Comparison of ENCODE assay signal across 1 cellular context in the genomic region with DNA sequence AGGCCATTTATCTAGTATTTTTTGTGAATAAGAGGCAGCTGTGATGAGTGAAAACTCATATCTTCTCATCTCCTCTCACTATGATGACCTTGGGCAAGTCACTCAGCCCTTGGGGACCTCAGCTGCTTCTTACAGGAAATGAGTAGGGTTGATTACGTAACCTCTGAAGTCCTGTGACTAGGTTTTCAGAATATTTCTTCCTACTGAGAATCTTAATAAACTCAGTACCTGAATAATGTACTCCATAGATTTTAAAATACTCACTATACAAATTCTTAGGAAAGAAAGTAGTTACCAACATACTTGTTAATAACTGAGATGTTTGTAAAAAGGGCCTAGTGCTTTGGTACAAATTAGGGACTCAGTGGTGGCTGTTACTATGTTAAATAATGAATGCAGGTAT.
TF ChIP-seq lines count a peak whose summit lies in the region.

No MANE protein-coding gene starts in this region.

TF ChIP-seq in K562, 482 proteins besides CTCF, POLR2A, EP300 and RAD21 (continued from another document and continues in another):
- TF ChIP-seq, protein P1, sequence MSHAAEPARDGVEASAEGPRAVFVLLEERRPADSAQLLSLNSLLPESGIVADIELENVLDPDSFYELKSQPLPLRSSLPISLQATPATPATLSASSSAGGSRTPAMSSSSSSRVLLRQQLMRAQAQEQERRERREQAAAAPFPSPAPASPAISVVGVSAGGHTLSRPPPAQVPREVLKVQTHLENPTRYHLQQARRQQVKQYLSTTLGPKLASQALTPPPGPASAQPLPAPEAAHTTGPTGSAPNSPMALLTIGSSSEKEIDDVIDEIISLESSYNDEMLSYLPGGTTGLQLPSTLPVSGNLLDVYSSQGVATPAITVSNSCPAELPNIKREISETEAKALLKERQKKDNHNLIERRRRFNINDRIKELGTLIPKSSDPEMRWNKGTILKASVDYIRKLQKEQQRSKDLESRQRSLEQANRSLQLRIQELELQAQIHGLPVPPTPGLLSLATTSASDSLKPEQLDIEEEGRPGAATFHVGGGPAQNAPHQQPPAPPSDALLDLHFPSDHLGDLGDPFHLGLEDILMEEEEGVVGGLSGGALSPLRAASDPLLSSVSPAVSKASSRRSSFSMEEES (CRISPR knock-in tag; IDR thresholded peaks at IDR 0.05), result no peak
- TF ChIP-seq PRPF4 (IDR thresholded peaks at IDR 0.05; ENCODE audit: insufficient read depth, low read depth, low read length, poor library complexity, severe bottlenecking) (no peak), KDM1A (IDR thresholded peaks at IDR 0.05) (peak in 1 of 2 experiments; percentile 13; a peak in 2 of 4 replicates), ZNF589 (CRISPR knock-in tag; IDR thresholded peaks at IDR 0.05; ENCODE audit: low read depth) (peak; percentile 87; the same call in 1 of the 2 replicates), SMAD3 (CRISPR knock-in tag; conservative IDR thresholded peaks at IDR 0.05) (0 out of 2 replicates have a peak, but pooled peaks have one; percentile 8), MEIS2 (IDR thresholded peaks at IDR 0.05; ENCODE audit: partially characterized antibody) (peak; percentile 85), SRSF7 (optimal IDR thresholded peaks at IDR 0.05; ENCODE audit: low read depth, low read length) (no peak), POU5F1 (IDR thresholded peaks at IDR 0.05; ENCODE audit: borderline replicate concordance, low read depth, low read length, partially characterized antibody) (no peak), GATA2 (CRISPR knock-in tag; IDR thresholded peaks at IDR 0.05) (peak; percentile 42; the same call in 1 of the 2 replicates), CEBPG (CRISPR knock-in tag; IDR thresholded peaks at IDR 0.05) (peak; percentile 82), CEBPG (tag; conservative IDR thresholded peaks at IDR 0.05 in 1 of 2, IDR thresholded peaks at IDR 0.05 in 1 of 2) (peak; percentile 99), DACH1 (IDR thresholded peaks at IDR 0.05; ENCODE audit: partially characterized antibody) (peak; percentile 48), THRAP3 (IDR thresholded peaks at IDR 0.05; ENCODE audit: borderline replicate concordance) (no peak), RFX7 (CRISPR knock-in tag; IDR thresholded peaks at IDR 0.05) (no peak), ATF7 (IDR thresholded peaks at IDR 0.05) (peak; percentile 92), POLR2AphosphoS5 (IDR thresholded peaks at IDR 0.05; ENCODE audit: control insufficient read depth, insufficient read depth, low read depth, low read length) (no peak), GABPA (tag; conservative IDR thresholded peaks at IDR 0.05; ENCODE audit: low read depth) (peak; percentile 69), EWSR1 (IDR thresholded peaks at IDR 0.05; ENCODE audit: borderline replicate concordance, low read depth, partially characterized antibody) (no peak), ELF1 (tag; IDR thresholded peaks at IDR 0.05) (peak; percentile 51; the same call in 1 of the 2 replicates), NR2C2 (CRISPR knock-in tag; IDR thresholded peaks at IDR 0.05) (no peak), NR2C2 (tag; IDR thresholded peaks at IDR 0.05) (peak; percentile 52), CHD1 (IDR thresholded peaks at IDR 0.05; ENCODE audit: low read length) (no peak), NR4A1 (CRISPR knock-in tag; IDR thresholded peaks at IDR 0.05) (no peak), NR4A1 (tag; IDR thresholded peaks at IDR 0.05) (no peak), CREM (IDR thresholded peaks at IDR 0.05; ENCODE audit: low read depth) (0 out of 2 replicates have a peak, but pooled peaks have one; percentile 33), ELF4 (CRISPR knock-in tag; IDR thresholded peaks at IDR 0.05) (no peak), CHD4 (IDR thresholded peaks at IDR 0.05; ENCODE audit: insufficient read depth, insufficient replicate concordance, low read depth, low read length, poor library complexity, severe bottlenecking) (no peak), MCM3 (IDR thresholded peaks at IDR 0.05) (no peak), ZNF644 (tag; IDR thresholded peaks at IDR 0.05; ENCODE audit: low read depth) (0 out of 2 replicates have a peak, but pooled peaks have one; percentile 29), CEBPB (tag; IDR thresholded peaks at IDR 0.05) (peak; percentile 98), ARHGAP35 (IDR thresholded peaks at IDR 0.05; ENCODE audit: partially characterized antibody) (no peak), HNRNPL (IDR thresholded peaks at IDR 0.05; ENCODE audit: low read depth, low read length) (no peak), CTBP1 (IDR thresholded peaks at IDR 0.05; ENCODE audit: borderline replicate concordance) (peak; percentile 36; the same call in 1 of the 2 replicates), FOXK2 (conservative IDR thresholded peaks at IDR 0.05 in 1 of 2, IDR thresholded peaks at IDR 0.05 in 1 of 2; ENCODE audit: low read depth in 2 of 2) (no peak), XRCC4 (IDR thresholded peaks at IDR 0.05; ENCODE audit: extremely low read depth, insufficient read depth, insufficient read length) (no peak), TRIM24 (IDR thresholded peaks at IDR 0.05) (peak in 1 of 2 experiments; percentile 23; a peak in 2 of 4 replicates), PTTG1 (tag; IDR thresholded peaks at IDR 0.05; ENCODE audit: low read depth) (no peak), ZKSCAN8 (CRISPR knock-in tag; IDR thresholded peaks at IDR 0.05) (no peak), CBFA2T3 (IDR thresholded peaks at IDR 0.05) (peak; percentile 12; the same call in 1 of the 2 replicates), ZNF584 (CRISPR knock-in tag; IDR thresholded peaks at IDR 0.05; ENCODE audit: low read depth) (peak; percentile 73), TAF9B (IDR thresholded peaks at IDR 0.05; ENCODE audit: partially characterized antibody) (peak; percentile 34), POLR2H (tag; IDR thresholded peaks at IDR 0.05; ENCODE audit: low read depth) (peak; percentile 57), RBFOX2 (IDR thresholded peaks at IDR 0.05; ENCODE audit: low read depth, low read length) (no peak), CBFA2T2 (conservative IDR thresholded peaks at IDR 0.05) (no peak), JUND (IDR thresholded peaks at IDR 0.05; ENCODE audit: borderline replicate concordance, low read depth, low read length) (peak; percentile 86), JUND (tag; IDR thresholded peaks at IDR 0.05; ENCODE audit: borderline replicate concordance, low read depth, low read length) (peak; percentile 55; the same call in 2 of the 3 replicates), EGR1 (conservative IDR thresholded peaks at IDR 0.05) (no peak), SMARCE1 (IDR thresholded peaks at IDR 0.05) (peak; percentile 56), CXXC5 (CRISPR knock-in tag; IDR thresholded peaks at IDR 0.05) (peak; percentile 15; the same call in 1 of the 2 replicates), PYGO2 (tag; IDR thresholded peaks at IDR 0.05) (no peak), ZNF24 (IDR thresholded peaks at IDR 0.05) (no peak), KLF13 (tag; IDR thresholded peaks at IDR 0.05; ENCODE audit: borderline replicate concordance, low read depth) (no peak)
- TF ChIP-seq, protein P2, sequence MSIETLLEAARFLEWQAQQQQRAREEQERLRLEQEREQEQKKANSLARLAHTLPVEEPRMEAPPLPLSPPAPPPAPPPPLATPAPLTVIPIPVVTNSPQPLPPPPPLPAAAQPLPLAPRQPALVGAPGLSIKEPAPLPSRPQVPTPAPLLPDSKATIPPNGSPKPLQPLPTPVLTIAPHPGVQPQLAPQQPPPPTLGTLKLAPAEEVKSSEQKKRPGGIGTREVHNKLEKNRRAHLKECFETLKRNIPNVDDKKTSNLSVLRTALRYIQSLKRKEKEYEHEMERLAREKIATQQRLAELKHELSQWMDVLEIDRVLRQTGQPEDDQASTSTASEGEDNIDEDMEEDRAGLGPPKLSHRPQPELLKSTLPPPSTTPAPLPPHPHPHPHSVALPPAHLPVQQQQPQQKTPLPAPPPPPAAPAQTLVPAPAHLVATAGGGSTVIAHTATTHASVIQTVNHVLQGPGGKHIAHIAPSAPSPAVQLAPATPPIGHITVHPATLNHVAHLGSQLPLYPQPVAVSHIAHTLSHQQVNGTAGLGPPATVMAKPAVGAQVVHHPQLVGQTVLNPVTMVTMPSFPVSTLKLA (conservative IDR thresholded peaks at IDR 0.05), result 0 out of 4 replicates have a peak, but pooled peaks of 1 of the 2 experiments have one; percentile 24
- TF ChIP-seq, protein P3, sequence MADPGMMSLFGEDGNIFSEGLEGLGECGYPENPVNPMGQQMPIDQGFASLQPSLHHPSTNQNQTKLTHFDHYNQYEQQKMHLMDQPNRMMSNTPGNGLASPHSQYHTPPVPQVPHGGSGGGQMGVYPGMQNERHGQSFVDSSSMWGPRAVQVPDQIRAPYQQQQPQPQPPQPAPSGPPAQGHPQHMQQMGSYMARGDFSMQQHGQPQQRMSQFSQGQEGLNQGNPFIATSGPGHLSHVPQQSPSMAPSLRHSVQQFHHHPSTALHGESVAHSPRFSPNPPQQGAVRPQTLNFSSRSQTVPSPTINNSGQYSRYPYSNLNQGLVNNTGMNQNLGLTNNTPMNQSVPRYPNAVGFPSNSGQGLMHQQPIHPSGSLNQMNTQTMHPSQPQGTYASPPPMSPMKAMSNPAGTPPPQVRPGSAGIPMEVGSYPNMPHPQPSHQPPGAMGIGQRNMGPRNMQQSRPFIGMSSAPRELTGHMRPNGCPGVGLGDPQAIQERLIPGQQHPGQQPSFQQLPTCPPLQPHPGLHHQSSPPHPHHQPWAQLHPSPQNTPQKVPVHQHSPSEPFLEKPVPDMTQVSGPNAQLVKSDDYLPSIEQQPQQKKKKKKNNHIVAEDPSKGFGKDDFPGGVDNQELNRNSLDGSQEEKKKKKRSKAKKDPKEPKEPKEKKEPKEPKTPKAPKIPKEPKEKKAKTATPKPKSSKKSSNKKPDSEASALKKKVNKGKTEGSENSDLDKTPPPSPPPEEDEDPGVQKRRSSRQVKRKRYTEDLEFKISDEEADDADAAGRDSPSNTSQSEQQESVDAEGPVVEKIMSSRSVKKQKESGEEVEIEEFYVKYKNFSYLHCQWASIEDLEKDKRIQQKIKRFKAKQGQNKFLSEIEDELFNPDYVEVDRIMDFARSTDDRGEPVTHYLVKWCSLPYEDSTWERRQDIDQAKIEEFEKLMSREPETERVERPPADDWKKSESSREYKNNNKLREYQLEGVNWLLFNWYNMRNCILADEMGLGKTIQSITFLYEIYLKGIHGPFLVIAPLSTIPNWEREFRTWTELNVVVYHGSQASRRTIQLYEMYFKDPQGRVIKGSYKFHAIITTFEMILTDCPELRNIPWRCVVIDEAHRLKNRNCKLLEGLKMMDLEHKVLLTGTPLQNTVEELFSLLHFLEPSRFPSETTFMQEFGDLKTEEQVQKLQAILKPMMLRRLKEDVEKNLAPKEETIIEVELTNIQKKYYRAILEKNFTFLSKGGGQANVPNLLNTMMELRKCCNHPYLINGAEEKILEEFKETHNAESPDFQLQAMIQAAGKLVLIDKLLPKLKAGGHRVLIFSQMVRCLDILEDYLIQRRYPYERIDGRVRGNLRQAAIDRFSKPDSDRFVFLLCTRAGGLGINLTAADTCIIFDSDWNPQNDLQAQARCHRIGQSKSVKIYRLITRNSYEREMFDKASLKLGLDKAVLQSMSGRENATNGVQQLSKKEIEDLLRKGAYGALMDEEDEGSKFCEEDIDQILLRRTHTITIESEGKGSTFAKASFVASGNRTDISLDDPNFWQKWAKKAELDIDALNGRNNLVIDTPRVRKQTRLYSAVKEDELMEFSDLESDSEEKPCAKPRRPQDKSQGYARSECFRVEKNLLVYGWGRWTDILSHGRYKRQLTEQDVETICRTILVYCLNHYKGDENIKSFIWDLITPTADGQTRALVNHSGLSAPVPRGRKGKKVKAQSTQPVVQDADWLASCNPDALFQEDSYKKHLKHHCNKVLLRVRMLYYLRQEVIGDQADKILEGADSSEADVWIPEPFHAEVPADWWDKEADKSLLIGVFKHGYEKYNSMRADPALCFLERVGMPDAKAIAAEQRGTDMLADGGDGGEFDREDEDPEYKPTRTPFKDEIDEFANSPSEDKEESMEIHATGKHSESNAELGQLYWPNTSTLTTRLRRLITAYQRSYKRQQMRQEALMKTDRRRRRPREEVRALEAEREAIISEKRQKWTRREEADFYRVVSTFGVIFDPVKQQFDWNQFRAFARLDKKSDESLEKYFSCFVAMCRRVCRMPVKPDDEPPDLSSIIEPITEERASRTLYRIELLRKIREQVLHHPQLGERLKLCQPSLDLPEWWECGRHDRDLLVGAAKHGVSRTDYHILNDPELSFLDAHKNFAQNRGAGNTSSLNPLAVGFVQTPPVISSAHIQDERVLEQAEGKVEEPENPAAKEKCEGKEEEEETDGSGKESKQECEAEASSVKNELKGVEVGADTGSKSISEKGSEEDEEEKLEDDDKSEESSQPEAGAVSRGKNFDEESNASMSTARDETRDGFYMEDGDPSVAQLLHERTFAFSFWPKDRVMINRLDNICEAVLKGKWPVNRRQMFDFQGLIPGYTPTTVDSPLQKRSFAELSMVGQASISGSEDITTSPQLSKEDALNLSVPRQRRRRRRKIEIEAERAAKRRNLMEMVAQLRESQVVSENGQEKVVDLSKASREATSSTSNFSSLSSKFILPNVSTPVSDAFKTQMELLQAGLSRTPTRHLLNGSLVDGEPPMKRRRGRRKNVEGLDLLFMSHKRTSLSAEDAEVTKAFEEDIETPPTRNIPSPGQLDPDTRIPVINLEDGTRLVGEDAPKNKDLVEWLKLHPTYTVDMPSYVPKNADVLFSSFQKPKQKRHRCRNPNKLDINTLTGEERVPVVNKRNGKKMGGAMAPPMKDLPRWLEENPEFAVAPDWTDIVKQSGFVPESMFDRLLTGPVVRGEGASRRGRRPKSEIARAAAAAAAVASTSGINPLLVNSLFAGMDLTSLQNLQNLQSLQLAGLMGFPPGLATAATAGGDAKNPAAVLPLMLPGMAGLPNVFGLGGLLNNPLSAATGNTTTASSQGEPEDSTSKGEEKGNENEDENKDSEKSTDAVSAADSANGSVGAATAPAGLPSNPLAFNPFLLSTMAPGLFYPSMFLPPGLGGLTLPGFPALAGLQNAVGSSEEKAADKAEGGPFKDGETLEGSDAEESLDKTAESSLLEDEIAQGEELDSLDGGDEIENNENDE (IDR thresholded peaks at IDR 0.05; ENCODE audit: low read depth, low read length), result no peak
- TF ChIP-seq, protein P4, sequence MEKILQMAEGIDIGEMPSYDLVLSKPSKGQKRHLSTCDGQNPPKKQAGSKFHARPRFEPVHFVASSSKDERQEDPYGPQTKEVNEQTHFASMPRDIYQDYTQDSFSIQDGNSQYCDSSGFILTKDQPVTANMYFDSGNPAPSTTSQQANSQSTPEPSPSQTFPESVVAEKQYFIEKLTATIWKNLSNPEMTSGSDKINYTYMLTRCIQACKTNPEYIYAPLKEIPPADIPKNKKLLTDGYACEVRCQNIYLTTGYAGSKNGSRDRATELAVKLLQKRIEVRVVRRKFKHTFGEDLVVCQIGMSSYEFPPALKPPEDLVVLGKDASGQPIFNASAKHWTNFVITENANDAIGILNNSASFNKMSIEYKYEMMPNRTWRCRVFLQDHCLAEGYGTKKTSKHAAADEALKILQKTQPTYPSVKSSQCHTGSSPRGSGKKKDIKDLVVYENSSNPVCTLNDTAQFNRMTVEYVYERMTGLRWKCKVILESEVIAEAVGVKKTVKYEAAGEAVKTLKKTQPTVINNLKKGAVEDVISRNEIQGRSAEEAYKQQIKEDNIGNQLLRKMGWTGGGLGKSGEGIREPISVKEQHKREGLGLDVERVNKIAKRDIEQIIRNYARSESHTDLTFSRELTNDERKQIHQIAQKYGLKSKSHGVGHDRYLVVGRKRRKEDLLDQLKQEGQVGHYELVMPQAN (IDR thresholded peaks at IDR 0.05; ENCODE audit: borderline replicate concordance), result no peak
- TF ChIP-seq, protein P5, sequence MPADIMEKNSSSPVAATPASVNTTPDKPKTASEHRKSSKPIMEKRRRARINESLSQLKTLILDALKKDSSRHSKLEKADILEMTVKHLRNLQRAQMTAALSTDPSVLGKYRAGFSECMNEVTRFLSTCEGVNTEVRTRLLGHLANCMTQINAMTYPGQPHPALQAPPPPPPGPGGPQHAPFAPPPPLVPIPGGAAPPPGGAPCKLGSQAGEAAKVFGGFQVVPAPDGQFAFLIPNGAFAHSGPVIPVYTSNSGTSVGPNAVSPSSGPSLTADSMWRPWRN (IDR thresholded peaks at IDR 0.05; ENCODE audit: low read depth), result no peak
